ENCODE assay signal across 27 cellular contexts in the genomic region with DNA sequence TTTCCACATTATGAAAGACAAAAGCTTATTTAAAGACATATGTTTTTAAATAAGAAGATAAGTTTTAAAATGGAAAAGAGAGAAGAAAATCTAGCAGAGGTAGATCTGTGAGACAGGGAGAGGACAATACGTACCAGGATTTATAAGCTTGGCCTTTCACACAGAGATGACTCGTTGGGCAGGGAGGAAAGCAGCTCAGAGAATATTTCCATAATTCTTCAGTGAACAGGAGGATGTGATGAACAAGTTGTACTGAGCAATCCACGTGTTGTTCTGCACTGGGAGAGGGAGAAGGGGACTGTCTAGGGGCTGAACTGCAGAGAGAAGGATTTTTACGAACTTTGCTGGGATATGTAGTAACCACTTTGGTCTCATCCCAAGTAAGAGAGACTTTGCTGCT.
DNase-seq lines count a peak whose midpoint lies in the region; ATAC-seq and TF ChIP-seq lines count a peak whose summit lies in the region.
"Had no signal": no experiment of that assay in that cellular context is flagged by ENCODE, and none has a peak within 500 bp of the region (broad histone marks: within the 10 kb centered on the region; RNA-seq: fewer than 3 reads in every experiment).

No MANE protein-coding gene starts in this region.

- peak; percentile 9 for DNase-seq in HS-5 (ENCODE audit: low read depth)
- DNase-seq in adipocyte (ENCODE audit: low read depth) = peak; percentile 18
- DNase-seq in fibroblast of the aortic adventitia (ENCODE audit: low read depth) = peak; percentile 43
- DNase-seq in skeletal muscle cell (ENCODE audit: low read depth) = peak; percentile 31
- DNase-seq in HCEC 1CT = no peak
- DNase-seq in SKM-1 (lab: John Stamatoyannopoulos, UW; ENCODE audit: unreplicated experiment) = no peak
- no peak for DNase-seq in NCI-H524 treated with DMSO at 0.1 percent for 48 hours (lab: John Stamatoyannopoulos, UW)
- DNase-seq: activated CD8-positive, alpha-beta memory T cell treated with anti-CD3 and anti-CD28 coated beads, Interleukin-2, amount 50 U/mL, for 48 hours; activated CD8-positive, alpha-beta T cell treated with anti-CD3 and anti-CD28 coated beads for 36 hours; activated naive CD4-positive, alpha-beta T cell treated with anti-CD3 and anti-CD28 coated beads for 36 hours; amygdala; brain microvascular endothelial cell; head of caudate nucleus; naive thymus-derived CD8-positive, alpha-beta T cell; NCI-H1417 treated with DMSO at 0.1 percent for 48 hours; NCI-H2029 treated with DMSO at 0.1 percent for 48 hours; nucleus accumbens; SHP77; substantia nigra; trophoblast cell had no signal

- TF ChIP-seq CTCF in fibroblast of the aortic adventitia (IDR thresholded peaks at IDR 0.05; ENCODE audit: insufficient read depth, low read length) = no peak

- no peak overlapping the region for H3K9ac ChIP-seq in adipocyte (ENCODE audit: low read length)
- H3K9ac ChIP-seq: BLaER1, KMS-11 had no signal

- no peaks in the 10 kb centered on the region for H3K9me3 ChIP-seq in adipocyte (ENCODE audit: control insufficient read depth, low read length)
- H3K9me3 ChIP-seq: BLaER1, prostate gland had no signal

- no peaks in the 10 kb centered on the region for H3K36me3 ChIP-seq in adipocyte (ENCODE audit: control insufficient read depth, insufficient read depth, low read length, severe bottlenecking)
- H3K36me3 ChIP-seq: BLaER1, brain microvascular endothelial cell, prostate gland had no signal

- H3K4me3 ChIP-seq in adipocyte (ENCODE audit: low read length) = no peak overlapping the region
- H3K4me3 ChIP-seq in fibroblast of the aortic adventitia (ENCODE audit: low read depth, low read length) = no peak overlapping the region
- no peak overlapping the region for H3K4me3 ChIP-seq in skeletal muscle cell (ENCODE audit: low read depth, low read length)
- H3K4me3 ChIP-seq: BLaER1, GM12878, prostate gland had no signal

- no peak for ATAC-seq in HG03571 (IDR thresholded peaks at IDR 0.05; ENCODE audit: unreplicated experiment)
- ATAC-seq: activated CD8-positive, alpha-beta T cell treated with anti-CD3 and anti-CD28 coated beads for 36 hours; GM12878; naive thymus-derived CD8-positive, alpha-beta T cell; Panc1; stimulated activated memory B cell treated with anti-CD40 and anti-IgM and Interleukin-4, amounts not matched to agents 10 μg/mL and 1 μg/mL and 100 μg/mL, for 72 hours had no signal

- no peaks in the 10 kb centered on the region for H3K27me3 ChIP-seq in adipocyte (replicated peaks; ENCODE audit: control insufficient read depth, insufficient read depth, low read length)
- H3K27me3 ChIP-seq: BLaER1, brain microvascular endothelial cell had no signal

- peaks cover 9% of the 10 kb centered on the region for H3K4me1 ChIP-seq in adipocyte (ENCODE audit: control insufficient read depth, insufficient read depth, low read length)
- H3K4me1 ChIP-seq: prostate gland had no signal

Comparison
In these comparisons a context has a peak if more than half of its experiments do, and no peak if none do; other contexts are left out.
1. DNase-seq: peak in HS-5 (single experiment), adipocyte (single experiment), fibroblast of the aortic adventitia (single experiment) and skeletal muscle cell (single experiment); none in HCEC 1CT (single experiment), SKM-1 (single experiment) and NCI-H524 treated with DMSO at 0.1 percent for 48 hours (single experiment).